In genomic region chr4:74968456-74969164, GRCh38 we compare ENCODE assay signal across 11 cellular contexts. TPM values are rescaled to one million over a fixed set of nuclear protein-coding genes. Genes with fewer than 3 reads are reported as not detected.
DNase-seq lines count a peak whose midpoint lies in the region; ATAC-seq and TF ChIP-seq lines count a peak whose summit lies in the region.
"Had no signal": no experiment of that assay in that cellular context is flagged by ENCODE, and none has a peak within 500 bp of the region (broad histone marks: within the 10 kb centered on the region; RNA-seq: fewer than 3 reads in every experiment).

No MANE protein-coding gene starts in this region.

- H3K4me1 ChIP-seq in right atrium auricular region (peaks cover 0 to 52% of the 10 kb centered on the region in 2 donors), uterus (no peaks in the 10 kb centered on the region)

- TF ChIP-seq CTCF in right atrium auricular region (IDR thresholded peaks at IDR 0.05): no peak
- no peak for TF ChIP-seq CTCF in uterus (IDR thresholded peaks at IDR 0.05)

- H3K36me3 ChIP-seq in right atrium auricular region (no peaks in the 10 kb centered on the region), uterus (no peaks in the 10 kb centered on the region)
- H3K36me3 ChIP-seq: sigmoid colon had no signal

- intact Hi-C loops in cardiac septum (cut with DNase I): no loop called here
- intact Hi-C loops in uterus (cut with DNase I; ENCODE audit: low total_unique reads): no loop called here

- H3K27ac ChIP-seq in right atrium auricular region (peak overlapping the region; percentile 73 to 88), uterus (peak overlapping the region; percentile 31 to 57)

- DNase-seq in right atrium auricular region (ENCODE audit: low spot score) (no peak), cardiac septum (ENCODE audit: low spot score) (no peak), uterus (no peak), activated gamma-delta T cell treated with Interleukin-2 at 50 U/mL for 16 hours (no peak), OCI-M2 (lab: John Stamatoyannopoulos, UW; ENCODE audit: unreplicated experiment) (no peak)
- DNase-seq: naive B cell, NCI-H2227 treated with DMSO at 0.1 percent for 48 hours, sigmoid colon had no signal

- no peak overlapping the region for H3K4me3 ChIP-seq in right atrium auricular region
- H3K4me3 ChIP-seq in uterus: no peak overlapping the region
- H3K4me3 ChIP-seq: sigmoid colon had no signal

- H3K9me3 ChIP-seq in right atrium auricular region (no peaks in the 10 kb centered on the region), uterus (no peaks in the 10 kb centered on the region)
- H3K9me3 ChIP-seq: sigmoid colon had no signal

- ATAC-seq in HG02588 (IDR thresholded peaks at IDR 0.05; ENCODE audit: unreplicated experiment): peak; percentile 79
- ATAC-seq in HG03442 (IDR thresholded peaks at IDR 0.05; ENCODE audit: unreplicated experiment): peak; percentile 73
- ATAC-seq in GM21381 (IDR thresholded peaks at IDR 0.05; ENCODE audit: unreplicated experiment): no peak

- no peaks in the 10 kb centered on the region for H3K27me3 ChIP-seq in right atrium auricular region
- no peaks in the 10 kb centered on the region for H3K27me3 ChIP-seq in uterus
- H3K27me3 ChIP-seq: sigmoid colon had no signal

- no peak for TF ChIP-seq POLR2A in uterus (IDR thresholded peaks at IDR 0.05)

RNA-seq across cellular contexts. Expression of gene PARM1, which starts 35.7 kb away (rescaled TPM):
- total RNA-seq in right atrium auricular region (100 to 1,000 TPM in 1 of 2 donors, 10 to 100 TPM in 1; 88.9 to 231 TPM), cardiac septum (74.4 TPM), uterus (100 to 1,000 TPM in 1 of 4 donors, 10 to 100 TPM in 3; 22.6 to 116 (median 45.5) TPM)
